ENCODE assay signal across 14 cellular contexts in genomic region chr1:99544328-99544727, GRCh38.
DNase-seq lines count a peak whose midpoint lies in the region; ATAC-seq and TF ChIP-seq lines count a peak whose summit lies in the region.
"Had no signal": no experiment of that assay in that cellular context is flagged by ENCODE, and none has a peak within 500 bp of the region (broad histone marks: within the 10 kb centered on the region; RNA-seq: fewer than 3 reads in every experiment).

No MANE protein-coding gene starts in this region.

- TF ChIP-seq CTCF in AG04450 (IDR thresholded peaks at IDR 0.05; ENCODE audit: low read depth, low read length) (no peak), HFF-Myc (IDR thresholded peaks at IDR 0.05; ENCODE audit: low read depth, low read length, missing control alignments) (no peak), SK-N-SH (IDR thresholded peaks at IDR 0.05) (no peak), fibroblast of the aortic adventitia (IDR thresholded peaks at IDR 0.05; ENCODE audit: insufficient read depth, low read length) (no peak)
- TF ChIP-seq CTCF in CD8-positive, alpha-beta T cell (IDR thresholded peaks at IDR 0.05), result no peak

- POLR2A ChIA-PET in AG04450 (lab: Yijun Ruan, JAX) (no interaction called here), SK-N-SH (lab: Yijun Ruan, JAX) (no interaction called here)
- POLR2A ChIA-PET in naive thymus-derived CD8-positive, alpha-beta T cell (lab: Charles Lee), result no interaction called here
- POLR2A ChIA-PET in CD8-positive, alpha-beta T cell (lab: Charles Lee), result no interaction called here

- no peaks in the 10 kb centered on the region for H4K20me1 ChIP-seq in SK-N-SH (ENCODE audit: insufficient read depth)

- 36% methylated on average over 1 of the region's 1 CpG for WGBS in SK-N-SH (ENCODE audit: low lambda C conversion rate)

- H3K4me1 Mint-ChIP-seq in naive thymus-derived CD8-positive, alpha-beta T cell, result no peaks in the 10 kb centered on the region
- no peaks in the 10 kb centered on the region for H3K4me1 Mint-ChIP-seq in CD8-positive, alpha-beta T cell (ENCODE audit: low read depth)

- 0 out of 2 replicates have a peak overlapping the region, but pooled peaks have one; percentile 10 for H3K9ac ChIP-seq in SK-N-SH

- H3K79me2 ChIP-seq in SK-N-SH (ENCODE audit: insufficient read depth), result no peaks in the 10 kb centered on the region

- no peaks in the 10 kb centered on the region for H3K36me3 Mint-ChIP-seq in naive thymus-derived CD8-positive, alpha-beta T cell
- no peaks in the 10 kb centered on the region for H3K36me3 Mint-ChIP-seq in CD8-positive, alpha-beta T cell

- no peaks in the 10 kb centered on the region for H3K27me3 ChIP-seq in AG04450 (ENCODE audit: control insufficient read depth, insufficient read depth, low read length)
- H3K27me3 ChIP-seq in SK-N-SH (ENCODE audit: insufficient read depth), result no peaks in the 10 kb centered on the region
- H3K27me3 ChIP-seq in CD8-positive, alpha-beta T cell (ENCODE audit: insufficient read depth, low read length), result no peaks in the 10 kb centered on the region
- H3K27me3 ChIP-seq: BE2C, colonic mucosa had no signal

- intact Hi-C loops in CD8-positive, alpha-beta T cell (cut with DNase I, micrococcal nuclease), result no loop called here

- TF ChIP-seq EP300 in SK-N-SH (IDR thresholded peaks at IDR 0.05; ENCODE audit: borderline replicate concordance in 1 of 2, low read depth in 1 of 2, low read length in 1 of 2), result no peak

- H3K4me2 ChIP-seq in SK-N-SH, result no peak overlapping the region

- peaks cover 51% of the 10 kb centered on the region for H3F3A ChIP-seq in SK-N-SH (replicated peaks; ENCODE audit: insufficient read depth)

- H3K27ac ChIP-seq in AG04450 (ENCODE audit: low read depth, low read length) (no peak overlapping the region), SK-N-SH (ENCODE audit: low read depth in 2 of 2, low read length in 1 of 2) (peak overlapping the region in 1 of 2 experiments; percentile 28; a peak in 1 of 4 replicates)
- H3K27ac ChIP-seq in CD8-positive, alpha-beta T cell (ENCODE audit: low read depth, low read length), result no peak overlapping the region
- H3K27ac ChIP-seq: colonic mucosa, HL-60 had no signal

- H3K9me3 ChIP-seq in AG04450 (ENCODE audit: control insufficient read depth, insufficient read depth, low read length), result no peaks in the 10 kb centered on the region
- no peaks in the 10 kb centered on the region for H3K9me3 ChIP-seq in SK-N-SH
- H3K9me3 ChIP-seq in CD8-positive, alpha-beta T cell (ENCODE audit: low read length), result no peaks in the 10 kb centered on the region
- H3K9me3 ChIP-seq: BE2C, colonic mucosa had no signal

- H3K27me3 Mint-ChIP-seq in naive thymus-derived CD8-positive, alpha-beta T cell, result peaks cover 0 to 11% (median 2%) of the 10 kb centered on the region in 5 donors
- no peaks in the 10 kb centered on the region for H3K27me3 Mint-ChIP-seq in CD8-positive, alpha-beta T cell (ENCODE audit: low read depth)

- no peak for TF ChIP-seq RAD21 in SK-N-SH (IDR thresholded peaks at IDR 0.05; ENCODE audit: low read length)

- CTCF ChIA-PET in AG04450 (lab: Charles Lee) (interaction anchor here (0.9 to 2.3 kb wide), 5 partner anchors 10 to 142 kb away, joined by 3 to 7 read pairs (median 3); no protein-coding TSS in a partner anchor), SK-N-SH (lab: Yijun Ruan, JAX) (interaction anchor here (1.1 to 2.1 kb wide), 4 partner anchors 9 to 795 kb away, joined by 3 to 5 read pairs (median 4); no protein-coding TSS in a partner anchor)
- CTCF ChIA-PET in CD8-positive, alpha-beta T cell (lab: Charles Lee), result no interaction called here

- peak overlapping the region in 1 of 10 donors; percentile 10 for H3K27ac Mint-ChIP-seq in naive thymus-derived CD8-positive, alpha-beta T cell
- no peak overlapping the region for H3K27ac Mint-ChIP-seq in CD8-positive, alpha-beta T cell
- H3K27ac Mint-ChIP-seq: activated T-helper 2 cell treated with anti-CD3 and anti-CD28 coated beads, Interferon-gamma antibody, Interleukin-2, Interleukin-4, amounts not matched to agents 10 μg/mL and 5 μg/mL and 100 μg/mL, durations not matched to agents 14 hours and 24 hours and 36 hours had no signal

- no peaks in the 10 kb centered on the region for H3K36me3 ChIP-seq in SK-N-SH (replicated peaks in 1 of 2; ENCODE audit: control insufficient read depth in 1 of 2, insufficient read depth in 2 of 2, low read length in 1 of 2)
- no peaks in the 10 kb centered on the region for H3K36me3 ChIP-seq in CD8-positive, alpha-beta T cell (ENCODE audit: insufficient read depth, low read length)
- H3K36me3 ChIP-seq: BE2C, colonic mucosa had no signal

- DNase-seq in AG04450 (ENCODE audit: low read depth, low spot score) (peak; percentile 39), HFF-Myc (ENCODE audit: extremely low read depth, low read depth) (peak; percentile 39), SK-N-SH (no peak), fibroblast of the aortic adventitia (ENCODE audit: low read depth) (peak; percentile 46), NCI-H1694 (lab: John Stamatoyannopoulos, UW) (no peak), Ammon's horn (ENCODE audit: low spot score) (no peak)
- no peak for DNase-seq in naive thymus-derived CD8-positive, alpha-beta T cell
- no peak for DNase-seq in CD8-positive, alpha-beta T cell
- DNase-seq: BE2C, colonic mucosa, NCI-H1436 treated with DMSO at 0.1 percent for 48 hours, Right ventricle myocardium superior had no signal

- no peaks in the 10 kb centered on the region for H3K9me2 ChIP-seq in SK-N-SH

- ATAC-seq in naive thymus-derived CD8-positive, alpha-beta T cell, result no peak
- no peak for ATAC-seq in CD8-positive, alpha-beta T cell

- H3K4me3 Mint-ChIP-seq in naive thymus-derived CD8-positive, alpha-beta T cell, result no peak overlapping the region
- H3K4me3 Mint-ChIP-seq in CD8-positive, alpha-beta T cell, result no peak overlapping the region

- peaks cover 3 to 32% of the 10 kb centered on the region in 2 experiments for H3K4me1 ChIP-seq in SK-N-SH (ENCODE audit: control insufficient read depth in 1 of 2, insufficient read depth in 2 of 2, low read depth in 1 of 2, low read length in 1 of 2)
- no peaks in the 10 kb centered on the region for H3K4me1 ChIP-seq in CD8-positive, alpha-beta T cell (ENCODE audit: insufficient read depth, low read length)
- H3K4me1 ChIP-seq: colonic mucosa had no signal

- no peak overlapping the region for H2AFZ ChIP-seq in SK-N-SH (ENCODE audit: low read depth)

- H3K4me3 ChIP-seq in AG04450 (ENCODE audit: low read depth, low read length) (no peak overlapping the region), HFF-Myc (replicated peaks; ENCODE audit: low read depth, low read length) (no peak overlapping the region), SK-N-SH (ENCODE audit: low read depth in 2 of 2, low read length in 1 of 2) (no peak overlapping the region), fibroblast of the aortic adventitia (ENCODE audit: low read depth, low read length) (no peak overlapping the region)
- H3K4me3 ChIP-seq in CD8-positive, alpha-beta T cell (ENCODE audit: low read depth, low read length), result no peak overlapping the region
- H3K4me3 ChIP-seq: colonic mucosa had no signal

- H3K9me3 Mint-ChIP-seq in naive thymus-derived CD8-positive, alpha-beta T cell, result no peaks in the 10 kb centered on the region
- no peaks in the 10 kb centered on the region for H3K9me3 Mint-ChIP-seq in CD8-positive, alpha-beta T cell
- H3K9me3 Mint-ChIP-seq: activated T-helper 2 cell treated with anti-CD3 and anti-CD28 coated beads, Interferon-gamma antibody, Interleukin-2, Interleukin-4, amounts not matched to agents 10 μg/mL and 5 μg/mL and 100 μg/mL, durations not matched to agents 14 hours and 24 hours and 36 hours had no signal

TF ChIP-seq in SK-N-SH, 30 proteins besides CTCF, POLR2A, EP300 and RAD21 (continues in another document):
- peak; percentile 56; the same call in 1 of the 2 replicates for TF ChIP-seq FOSL2 (IDR thresholded peaks at IDR 0.05; ENCODE audit: borderline replicate concordance, low read depth)
- TF ChIP-seq ELF1 (IDR thresholded peaks at IDR 0.05), result no peak
- TF ChIP-seq JUND (IDR thresholded peaks at IDR 0.05), result peak; percentile 14; the same call in 1 of the 2 replicates
- TF ChIP-seq GATA2 (CRISPR knock-in tag; IDR thresholded peaks at IDR 0.05), result no peak
- no peak for TF ChIP-seq FOXM1 (IDR thresholded peaks at IDR 0.05; ENCODE audit: low read depth)
- no peak for TF ChIP-seq USF2 (IDR thresholded peaks at IDR 0.05; ENCODE audit: borderline replicate concordance, low read depth, low read length)
- no peak for TF ChIP-seq IRF3 (IDR thresholded peaks at IDR 0.05; ENCODE audit: low read depth, low read length)
- no peak for TF ChIP-seq GABPA (IDR thresholded peaks at IDR 0.05; ENCODE audit: low read depth)
- TF ChIP-seq SMC3 (IDR thresholded peaks at IDR 0.05; ENCODE audit: low read depth, low read length), result no peak
- no peak for TF ChIP-seq TAF1 (IDR thresholded peaks at IDR 0.05; ENCODE audit: borderline replicate concordance, low read depth, low read length)
- TF ChIP-seq FOXJ3 (CRISPR knock-in tag; IDR thresholded peaks at IDR 0.05), result no peak
- TF ChIP-seq YY1 (IDR thresholded peaks at IDR 0.05; ENCODE audit: low read depth), result no peak
- peak; percentile 66 for TF ChIP-seq TCF12 (IDR thresholded peaks at IDR 0.05)

Comparison
In these comparisons a context has a peak if more than half of its experiments do, and no peak if none do; other contexts are left out.
1. DNase-seq: peak in AG04450 (single experiment), HFF-Myc (single experiment) and fibroblast of the aortic adventitia (single experiment); none in SK-N-SH (single experiment), naive thymus-derived CD8-positive, alpha-beta T cell (0 of 10), CD8-positive, alpha-beta T cell (0 of 7), NCI-H1694 (single experiment) and Ammon's horn (single experiment).